Comparison of ENCODE assay signal across 15 cellular contexts in genomic region chr21:41894922-41895557, GRCh38. TPM values are rescaled to one million over a fixed set of nuclear protein-coding genes. Genes with fewer than 3 reads are reported as not detected.
DNase-seq lines count a peak whose midpoint lies in the region; ATAC-seq, FAIRE-seq and TF ChIP-seq lines count a peak whose summit lies in the region.
"Had no signal": no experiment of that assay in that cellular context is flagged by ENCODE, and none has a peak within 500 bp of the region (broad histone marks: within the 10 kb centered on the region; RNA-seq: fewer than 3 reads in every experiment).

No MANE protein-coding gene starts in this region.

- ATAC-seq in HG02642 (IDR thresholded peaks at IDR 0.05; ENCODE audit: poor library complexity, unreplicated experiment): no peak
- no peak for ATAC-seq in HG02840 (IDR thresholded peaks at IDR 0.05; ENCODE audit: low FRiP score, unreplicated experiment)
- ATAC-seq in activated naive CD4-positive, alpha-beta T cell treated with anti-CD3 and anti-CD28 coated beads, Interleukin-2, amount 50 U/mL, for 72 hours: no peak
- ATAC-seq: Right ventricle myocardium inferior had no signal

- no peaks in the 10 kb centered on the region for H3K9me3 Mint-ChIP-seq in mesothelial cell of epicardium
- H3K9me3 Mint-ChIP-seq in H9: no peaks in the 10 kb centered on the region
- no peaks in the 10 kb centered on the region for H3K9me3 Mint-ChIP-seq in activated naive CD4-positive, alpha-beta T cell treated with anti-CD3 and anti-CD28 coated beads, Interleukin-2, amount 50 U/mL, for 72 hours
- H3K9me3 Mint-ChIP-seq: CD14-positive monocyte, nephron had no signal

- peak; percentile 7 for FAIRE-seq in bronchial epithelial cell (lab: Jason Lieb, UNC)
- FAIRE-seq: islet of Langerhans had no signal

- H2BK120ac ChIP-seq in H9 (ENCODE audit: low read depth, low read length, poor library complexity, severe bottlenecking): no peak overlapping the region

- H4K20me1 ChIP-seq in BLaER1 treated with 17β-estradiol and CSF1 and Interleukin-3, amounts not matched to agents 10 nM and 100 nM: peaks cover 0 to 40% (median 5%) of the 10 kb centered on the region in 11 experiments; a peak in 5 of 22 replicates
- no peaks in the 10 kb centered on the region for H4K20me1 ChIP-seq in H9 (ENCODE audit: control insufficient read depth, insufficient read depth, insufficient read length)

- no peak overlapping the region for H3K4ac ChIP-seq in H9 (ENCODE audit: low read depth, low read length)

- TF ChIP-seq CTCF in bronchial epithelial cell (IDR thresholded peaks at IDR 0.05; ENCODE audit: insufficient read depth, low read length, severe bottlenecking): no peak
- TF ChIP-seq CTCF in mesothelial cell of epicardium (IDR thresholded peaks at IDR 0.05; ENCODE audit: unreplicated experiment): no peak
- TF ChIP-seq CTCF in H9 (conservative IDR thresholded peaks at IDR 0.05): no peak

- H3K4me3 Mint-ChIP-seq in mesothelial cell of epicardium (no peak overlapping the region), H9 (no peak overlapping the region)
- H3K4me3 Mint-ChIP-seq: nephron had no signal

- H3K23ac ChIP-seq in H9 (ENCODE audit: insufficient read length, low read depth, low read length): no peak overlapping the region

- peaks cover 0 to 37% (median 0%) of the 10 kb centered on the region in 11 experiments; a peak in 7 of 22 replicates for H3K27me3 ChIP-seq in BLaER1 treated with 17β-estradiol and CSF1 and Interleukin-3, amounts not matched to agents 10 nM and 100 nM
- H3K27me3 ChIP-seq in MG63 (no peaks in the 10 kb centered on the region), bronchial epithelial cell (ENCODE audit: control insufficient read depth, insufficient read depth, low read length) (no peaks in the 10 kb centered on the region), H9 (ENCODE audit: insufficient read depth, low read length) (no peaks in the 10 kb centered on the region)
- H3K27me3 ChIP-seq: breast epithelium, esophagus squamous epithelium had no signal

- H2BK15ac ChIP-seq in H9 (ENCODE audit: low read depth, low read length): no peak overlapping the region

- H3K27me3 Mint-ChIP-seq in mesothelial cell of epicardium (ENCODE audit: low read depth) (no peaks in the 10 kb centered on the region), H9 (ENCODE audit: low read depth) (no peaks in the 10 kb centered on the region)

- H3K56ac ChIP-seq in H9 (ENCODE audit: insufficient read length, low read depth, low read length): no peak overlapping the region

- H3K4me1 Mint-ChIP-seq in mesothelial cell of epicardium (peaks cover 25% of the 10 kb centered on the region), H9 (peaks cover 40 to 41% of the 10 kb centered on the region in 2 experiments)

- no peak overlapping the region for H2BK20ac ChIP-seq in H9 (ENCODE audit: low read depth, low read length, poor library complexity, severe bottlenecking)

- peak overlapping the region; percentile 56 for H3K27ac Mint-ChIP-seq in mesothelial cell of epicardium
- H3K27ac Mint-ChIP-seq in H9: no peak overlapping the region; a peak in 2 of 7 replicates
- H3K27ac Mint-ChIP-seq in activated naive CD4-positive, alpha-beta T cell treated with anti-CD3 and anti-CD28 coated beads, Interleukin-2, amount 50 U/mL, for 72 hours: peak overlapping the region in 1 of 2 donors; percentile 18

- no peak overlapping the region for H4K5ac ChIP-seq in H9 (ENCODE audit: insufficient read length, low read depth, low read length)

- DNase-seq in MG63: peak; percentile 35
- DNase-seq in bronchial epithelial cell (ENCODE audit: low read depth): peak; percentile 49
- no peak for DNase-seq in mesothelial cell of epicardium (ENCODE audit: low spot score in 2 of 2, unreplicated experiment in 2 of 2)
- DNase-seq in H9: no peak
- DNase-seq in activated naive CD4-positive, alpha-beta T cell treated with anti-CD3 and anti-CD28 coated beads, Interleukin-2, amount 50 U/mL, for 72 hours (ENCODE audit: low spot score in 2 of 2): no peak
- DNase-seq: esophagus squamous epithelium, NCI-H510A had no signal

- peak overlapping the region in 10 of 11 experiments; percentile 30 to 95 (median 84); a peak in 19 of 22 replicates for H3K4me2 ChIP-seq in BLaER1 treated with 17β-estradiol and CSF1 and Interleukin-3, amounts not matched to agents 10 nM and 100 nM
- no peak overlapping the region for H3K4me2 ChIP-seq in H9 (ENCODE audit: insufficient read depth, insufficient read length, low read length)

- H3K23me2 ChIP-seq in H9 (ENCODE audit: insufficient read length, low read depth, low read length, poor library complexity, severe bottlenecking): no peaks in the 10 kb centered on the region

- H3K36me3 Mint-ChIP-seq in mesothelial cell of epicardium (peaks cover 7% of the 10 kb centered on the region), H9 (ENCODE audit: insufficient read depth in 1 of 3, low read depth in 3 of 3) (peaks cover 0 to 6% (median 6%) of the 10 kb centered on the region in 3 experiments; a peak in 3 of 7 replicates)
- H3K36me3 Mint-ChIP-seq in activated naive CD4-positive, alpha-beta T cell treated with anti-CD3 and anti-CD28 coated beads, Interleukin-2, amount 50 U/mL, for 72 hours: peaks cover 6 to 9% of the 10 kb centered on the region in 2 donors

- no peak overlapping the region for H3T11ph ChIP-seq in H9 (ENCODE audit: low read length)

- H3K79me2 ChIP-seq in H9 (ENCODE audit: insufficient read depth, low read length): no peaks in the 10 kb centered on the region

- H3K9me3 ChIP-seq in BLaER1 treated with 17β-estradiol and CSF1 and Interleukin-3, amounts not matched to agents 10 nM and 100 nM (replicated peaks in 1 of 11): no peaks in the 10 kb centered on the region
- no peaks in the 10 kb centered on the region for H3K9me3 ChIP-seq in MG63
- H3K9me3 ChIP-seq in H9 (ENCODE audit: control insufficient read depth, low read depth, low read length): no peaks in the 10 kb centered on the region
- H3K9me3 ChIP-seq: breast epithelium, esophagus squamous epithelium had no signal

- H4K8ac ChIP-seq in H9 (replicated peaks; ENCODE audit: insufficient read length, low read depth, low read length): no peak overlapping the region

- no peak overlapping the region for H2AK5ac ChIP-seq in H9 (ENCODE audit: insufficient read length, low read length)

- no peak overlapping the region; a peak in 1 of 20 replicates for H3K4me3 ChIP-seq in BLaER1 treated with 17β-estradiol and CSF1 and Interleukin-3, amounts not matched to agents 10 nM and 100 nM
- H3K4me3 ChIP-seq in MG63 (no peak overlapping the region), bronchial epithelial cell (ENCODE audit: low read depth, low read length) (no peak overlapping the region)
- H3K4me3 ChIP-seq: breast epithelium, esophagus squamous epithelium had no signal

- no peak overlapping the region for H2BK5ac ChIP-seq in H9 (ENCODE audit: insufficient read length, low read length)

- no peak overlapping the region for H3K18ac ChIP-seq in H9 (ENCODE audit: insufficient read length, low read depth, low read length)

- no peak overlapping the region for H4K91ac ChIP-seq in H9 (ENCODE audit: insufficient read length, low read depth, low read length)

- H3K4me1 ChIP-seq in BLaER1 treated with 17β-estradiol and CSF1 and Interleukin-3, amounts not matched to agents 10 nM and 100 nM: peaks cover 35 to 91% (median 86%) of the 10 kb centered on the region in 10 experiments
- H3K4me1 ChIP-seq in H9 (ENCODE audit: insufficient read depth, low read length): peaks cover 6% of the 10 kb centered on the region
- H3K4me1 ChIP-seq: breast epithelium had no signal

- H2AFZ ChIP-seq in H9 (ENCODE audit: low read length): no peak overlapping the region

- no peaks in the 10 kb centered on the region for H3K36me3 ChIP-seq in BLaER1 treated with 17β-estradiol and CSF1 and Interleukin-3, amounts not matched to agents 10 nM and 100 nM
- H3K36me3 ChIP-seq in MG63: peaks cover 41% of the 10 kb centered on the region
- H3K36me3 ChIP-seq in bronchial epithelial cell (ENCODE audit: control insufficient read depth, insufficient read depth, low read length): peaks cover 1% of the 10 kb centered on the region
- H3K36me3 ChIP-seq: breast epithelium had no signal

- WGBS in H9 (ENCODE audit: extremely low coverage, insufficient read length, low lambda C conversion rate): no CpG with 5 or more reads among the region's 13 CpGs

- H3K79me1 ChIP-seq in H9 (ENCODE audit: insufficient read depth, low read depth, low read length, poor library complexity, severe bottlenecking): no peaks in the 10 kb centered on the region

- H3K9ac ChIP-seq in BLaER1 treated with 17β-estradiol and CSF1 and Interleukin-3, amounts not matched to agents 10 nM and 100 nM: no peak overlapping the region
- H3K9ac ChIP-seq in H9 (ENCODE audit: extremely low read depth, insufficient read length, low read length): no peak overlapping the region

- no peak overlapping the region; the same call in 1 of the 2 replicates for H3K14ac ChIP-seq in H9 (ENCODE audit: insufficient read depth, low read length)

- peak overlapping the region in 2 of 11 experiments; percentile 31 to 36; a peak in 4 of 22 replicates for H3K27ac ChIP-seq in BLaER1 treated with 17β-estradiol and CSF1 and Interleukin-3, amounts not matched to agents 10 nM and 100 nM
- no peak overlapping the region for H3K27ac ChIP-seq in H9 (ENCODE audit: insufficient read length, low read depth, low read length)
- H3K27ac ChIP-seq: breast epithelium, esophagus squamous epithelium had no signal

- no peak overlapping the region for H2BK12ac ChIP-seq in H9 (ENCODE audit: insufficient read length, low read depth, low read length)

RNA-seq across cellular contexts. Expression of gene PRDM15, which starts 15.9 kb away (rescaled TPM):
- 3.3 and 7.8 TPM in 2 replicates for total RNA-seq in MG63 (2014; rRNA removed; shearing (Covaris generic); ENCODE audit: low replicate concordance)
- total RNA-seq in bronchial epithelial cell: 6.1 and 9.7 TPM in 2 replicates
- total RNA-seq in mesothelial cell of epicardium: 9.7 to 12.0 TPM (median 10.9 TPM) in 3 replicates
- total RNA-seq in H9 (2021): 9.9 TPM in 2 replicates
- 10 to 100 TPM; 13.1 to 23.0 TPM for total RNA-seq in activated naive CD4-positive, alpha-beta T cell treated with anti-CD3 and anti-CD28 coated beads, Interleukin-2, amount 50 U/mL, for 72 hours

RNA-seq across cellular contexts. Expression of gene C2CD2, which starts 58.8 kb away (rescaled TPM):
- 9.7 and 13.8 TPM in 2 replicates for total RNA-seq in MG63 (2014; rRNA removed; shearing (Covaris generic); ENCODE audit: low replicate concordance)
- 6.6 and 16.6 TPM in 2 replicates for total RNA-seq in bronchial epithelial cell
- 29.7 to 31.6 TPM (median 31.1 TPM) in 3 replicates for total RNA-seq in mesothelial cell of epicardium
- total RNA-seq in H9 (2021): 11.5 and 14.6 TPM in 2 replicates
- total RNA-seq in activated naive CD4-positive, alpha-beta T cell treated with anti-CD3 and anti-CD28 coated beads, Interleukin-2, amount 50 U/mL, for 72 hours: 10 to 100 TPM; 15.8 to 24.7 TPM

Comparison
In these comparisons a context has a peak if more than half of its experiments do, and no peak if none do; other contexts are left out.
1. DNase-seq: peak in MG63 (single experiment) and bronchial epithelial cell (single experiment); none in mesothelial cell of epicardium (0 of 2), H9 (single experiment) and activated naive CD4-positive, alpha-beta T cell treated with anti-CD3 and anti-CD28 coated beads, Interleukin-2, amount 50 U/mL, for 72 hours (0 of 2).